25 cellular contexts compared by ENCODE assay signal in genomic region chr1:26912147-26912490, GRCh38. TPM values are rescaled to one million over a fixed set of nuclear protein-coding genes. Genes with fewer than 3 reads are reported as not detected.
"Had no signal": no experiment of that assay in that cellular context is flagged by ENCODE, and none has a peak within 500 bp of the region (broad histone marks: within the 10 kb centered on the region; RNA-seq: fewer than 3 reads in every experiment).

No MANE protein-coding gene starts in this region.

- DNase-seq: activated CD4-positive, alpha-beta T cell treated with anti-CD3 and anti-CD28 coated beads for 1 hour; activated CD4-positive, alpha-beta T cell treated with anti-CD3 and anti-CD28 coated beads, Interleukin-2, amount 50 U/mL, for 1 hour; activated CD8-positive, alpha-beta memory T cell treated with anti-CD3 and anti-CD28 coated beads, Interleukin-2, amount 50 U/mL, for 4 hours; activated T-cell treated with anti-CD3 and anti-CD28 coated beads, Interleukin-2, amount 50 U/mL, for 24 hours; aorta; brain microvascular endothelial cell; central memory CD4-positive, alpha-beta T cell; dermis blood vessel endothelial cell; effector memory CD4-positive, alpha-beta T cell; foreskin melanocyte; left colon; natural killer cell; ovary; stimulated activated CD4-positive, alpha-beta T cell treated with anti-CD3 and anti-CD28 coated beads, Interleukin-12 subunit alpha, Interleukin-12 subunit beta, amount 100 ng/mL, for 4 hours; stimulated activated CD4-positive, alpha-beta T cell treated with anti-CD3 and anti-CD28 coated beads, Interleukin-4, amount 100 ng/mL, for 4 hours; stimulated activated naive CD8-positive, alpha-beta T cell treated with anti-CD3 and anti-CD28 coated beads, Interleukin-15, Interleukin-2, amounts not matched to agents 100 U/mL and 50 U/mL, for 24 hours; substantia nigra; T-helper 1 cell; T-helper 9 cell; thyroid gland had no signal

- H3K27me3 ChIP-seq: brain microvascular endothelial cell, ovary, thyroid gland had no signal

- ATAC-seq: activated naive CD4-positive, alpha-beta T cell treated with anti-CD3 and anti-CD28 coated beads, Interleukin-2, amount 50 U/mL, for 72 hours; activated T-helper 17 cell treated with anti-CD3 and anti-CD28 coated beads, Interleukin-2, amount 50 U/mL, for 72 hours; esophagus mucosa; left colon; natural killer cell; stimulated activated naive CD8-positive, alpha-beta T cell treated with anti-CD3 and anti-CD28 coated beads, Interleukin-15, Interleukin-2, amounts not matched to agents 100 U/mL and 50 U/mL, for 24 hours had no signal

- H3K36me3 ChIP-seq: brain microvascular endothelial cell, ovary, thyroid gland had no signal

- H3K9me3 ChIP-seq: ovary, thyroid gland had no signal

- H3K4me3 ChIP-seq: ovary, thyroid gland had no signal

- H3K27ac ChIP-seq: brain microvascular endothelial cell, ovary, thyroid gland had no signal

RNA-seq across cellular contexts. Expression of gene NR0B2, which starts 1.7 kb away (rescaled TPM):
- total RNA-seq: activated naive CD4-positive, alpha-beta T cell treated with anti-CD3 and anti-CD28 coated beads, Interleukin-2, amount 50 U/mL, for 72 hours; activated T-helper 17 cell treated with anti-CD3 and anti-CD28 coated beads, Interleukin-2, amount 50 U/mL, for 72 hours; aorta; dermis blood vessel endothelial cell; endothelial cell of umbilical vein; esophagus mucosa; natural killer cell; thyroid gland; ureter had no signal
- polyA plus RNA-seq: endothelial cell of umbilical vein had no signal

RNA-seq across cellular contexts. Expression of gene KDF1, which starts 48.1 kb away (rescaled TPM):
- total RNA-seq: activated T-helper 17 cell treated with anti-CD3 and anti-CD28 coated beads, Interleukin-2, amount 50 U/mL, for 72 hours; aorta; dermis blood vessel endothelial cell; endothelial cell of umbilical vein had no signal
- polyA plus RNA-seq: endothelial cell of umbilical vein had no signal
